In the genomic region with DNA sequence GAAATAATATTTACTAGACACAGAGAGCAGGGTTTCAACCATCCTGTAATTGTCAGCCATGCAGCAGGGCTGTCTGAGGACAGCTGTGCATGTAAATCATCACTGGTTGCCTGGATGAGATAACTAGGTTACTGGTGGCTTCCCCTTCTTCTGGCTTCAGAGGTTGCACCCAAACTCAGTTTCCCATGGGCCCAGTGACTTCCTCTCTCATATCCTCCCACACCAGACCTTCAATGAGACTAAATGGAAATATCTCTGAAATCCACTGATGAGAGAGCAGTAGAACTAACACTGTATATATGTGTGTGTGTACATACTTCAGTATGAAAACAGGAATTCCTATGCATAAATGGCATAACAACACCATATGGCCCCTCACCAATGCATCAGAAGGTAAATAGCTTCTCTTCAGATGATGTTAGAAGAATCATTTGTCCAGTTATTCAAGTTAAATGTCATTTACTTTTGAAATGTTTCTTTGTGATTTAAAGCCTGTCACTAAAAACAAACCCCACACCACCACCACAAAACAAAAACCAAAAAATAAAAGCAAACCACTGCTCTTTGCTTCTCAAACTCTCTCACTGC, we compare ENCODE assay signal across 11 cellular contexts. TPM values are rescaled to one million over a fixed set of nuclear protein-coding genes. Genes with fewer than 3 reads are reported as not detected.
DNase-seq lines count a peak whose midpoint lies in the region; ATAC-seq, FAIRE-seq and TF ChIP-seq lines count a peak whose summit lies in the region.
"Had no signal": no experiment of that assay in that cellular context is flagged by ENCODE, and none has a peak within 500 bp of the region (broad histone marks: within the 10 kb centered on the region; RNA-seq: fewer than 3 reads in every experiment).

No MANE protein-coding gene starts in this region.

- no peak for FAIRE-seq in D721Med (lab: Jason Lieb, UNC)
- FAIRE-seq: A204.1, endothelial cell of umbilical vein had no signal

- no peak overlapping the region for H3K4me3 ChIP-seq in Jurkat, Clone E6-1 (ENCODE audit: low read length)

- no peaks in the 10 kb centered on the region for H3K27me3 Mint-ChIP-seq in naive B cell

- peaks cover 47 to 77% (median 65%) of the 10 kb centered on the region in 3 donors for H3K4me1 Mint-ChIP-seq in naive B cell

- ATAC-seq in GM21737 (IDR thresholded peaks at IDR 0.05; ENCODE audit: unreplicated experiment) (peak; percentile 74), naive B cell (ENCODE audit: low read depth in 2 of 2) (peak; percentile 81 to 84)

- no peaks in the 10 kb centered on the region for H3K36me3 Mint-ChIP-seq in naive B cell

- no peaks in the 10 kb centered on the region for H3K9me3 Mint-ChIP-seq in naive B cell
- H3K9me3 Mint-ChIP-seq: nephron had no signal

- peak overlapping the region in 7 of 8 donors; percentile 22 to 86 (median 57) for H3K4me3 Mint-ChIP-seq in naive B cell
- H3K4me3 Mint-ChIP-seq: nephron had no signal

- H3K27ac Mint-ChIP-seq in naive B cell = peak overlapping the region; percentile 66 to 98 (median 96)
- H3K27ac Mint-ChIP-seq: nephron had no signal

- no peak for TF ChIP-seq CTCF in D721Med (IDR thresholded peaks at IDR 0.05; ENCODE audit: insufficient read depth, missing control alignments)

- peak; percentile 13 for DNase-seq in NCI-H82 (lab: John Stamatoyannopoulos, UW)
- DNase-seq in NCI-H82 treated with DMSO at 0.1 percent for 48 hours (lab: John Stamatoyannopoulos, UW; ENCODE audit: unreplicated experiment) = no peak
- peak; percentile 36 for DNase-seq in Jurkat, Clone E6-1 (ENCODE audit: low read depth, low spot score)
- DNase-seq in naive B cell = peak; percentile 72
- DNase-seq in cerebellar cortex (ENCODE audit: low spot score) = no peak
- no peak for DNase-seq in T1000 (lab: John Stamatoyannopoulos, UW)
- DNase-seq in D721Med (ENCODE audit: insufficient read length, low spot score) = no peak

RNA-seq across cellular contexts. Expression of a gene that starts 51.0 kb away (rescaled TPM):
- polyA plus RNA-seq in Jurkat, Clone E6-1 (2012; ENCODE audit: insufficient read depth, insufficient read length) = not detected
- polyA plus RNA-seq in naive B cell (ENCODE audit: low read depth in 6 of 6) = not detected
- polyA plus RNA-seq: endothelial cell of umbilical vein had no signal

Comparison
In these comparisons a context has a peak if more than half of its experiments do, and no peak if none do; other contexts are left out.
1. DNase-seq: peak in NCI-H82 (single experiment), Jurkat, Clone E6-1 (single experiment) and naive B cell (single experiment); none in NCI-H82 treated with DMSO at 0.1 percent for 48 hours (single experiment), cerebellar cortex (single experiment), T1000 (single experiment) and D721Med (single experiment).